ENCODE assay signal across 26 cellular contexts in genomic region chr4:165462009-165462408, GRCh38.
DNase-seq lines count a peak whose midpoint lies in the region; ATAC-seq and TF ChIP-seq lines count a peak whose summit lies in the region.
"Had no signal": no experiment of that assay in that cellular context is flagged by ENCODE, and none has a peak within 500 bp of the region (broad histone marks: within the 10 kb centered on the region; RNA-seq: fewer than 3 reads in every experiment).

No MANE protein-coding gene starts in this region.

- no peak overlapping the region for H3K27ac Mint-ChIP-seq in endodermal cell
- peak overlapping the region; percentile 87 for H3K27ac Mint-ChIP-seq in osteocyte (ENCODE audit: unreplicated experiment)
- H3K27ac Mint-ChIP-seq: activated naive CD8-positive, alpha-beta T cell treated with anti-CD3 and anti-CD28 coated beads for 36 hours; IgD-negative memory B cell had no signal

- H3K4me3 ChIP-seq in SJSA1 (no peak overlapping the region), endodermal cell (ENCODE audit: low read length) (no peak overlapping the region)
- H3K4me3 ChIP-seq: BLaER1, HAP-1, heart right ventricle, SK-N-MC had no signal

- WGBS in endodermal cell (ENCODE audit: insufficient coverage in 1 of 2, insufficient read length in 1 of 2), 2 experiments = 94 to 100% methylated on average over 1 to 2 of the region's 3 CpGs

- H3K4me3 Mint-ChIP-seq in endodermal cell = no peak overlapping the region
- H3K4me3 Mint-ChIP-seq in osteocyte (ENCODE audit: unreplicated experiment) = no peak overlapping the region
- H3K4me3 Mint-ChIP-seq: activated naive CD8-positive, alpha-beta T cell treated with anti-CD3 and anti-CD28 coated beads for 36 hours; IgD-negative memory B cell had no signal

- H3K4me1 Mint-ChIP-seq in endodermal cell = peaks cover 14% of the 10 kb centered on the region
- H3K4me1 Mint-ChIP-seq in osteocyte (ENCODE audit: unreplicated experiment) = peaks cover 35% of the 10 kb centered on the region
- H3K4me1 Mint-ChIP-seq: activated naive CD8-positive, alpha-beta T cell treated with anti-CD3 and anti-CD28 coated beads for 36 hours had no signal

- H3K27ac ChIP-seq in SJSA1 (peak overlapping the region; percentile 11; the same call in 1 of the 2 replicates), endodermal cell (ENCODE audit: low read depth, low read length) (no peak overlapping the region)
- H3K27ac ChIP-seq: BLaER1, SK-N-MC had no signal

- H3K4me1 ChIP-seq in SJSA1 (replicated peaks) (peaks cover 13% of the 10 kb centered on the region), endodermal cell (ENCODE audit: control insufficient read depth, insufficient read depth, low read length) (peaks cover 3% of the 10 kb centered on the region)
- H3K4me1 ChIP-seq: BLaER1, HAP-1 had no signal

- H3K27me3 Mint-ChIP-seq in endodermal cell (ENCODE audit: insufficient read depth) (no peaks in the 10 kb centered on the region), osteocyte (ENCODE audit: unreplicated experiment) (no peaks in the 10 kb centered on the region)
- H3K27me3 Mint-ChIP-seq: IgD-negative memory B cell had no signal

- H3K9ac ChIP-seq in endodermal cell (ENCODE audit: extremely low read depth, low read length, poor library complexity, severe bottlenecking) = no peak overlapping the region
- H3K9ac ChIP-seq: BLaER1 had no signal

- DNase-seq in GM03348 (ENCODE audit: low spot score) (peak; percentile 17), SJSA1 (ENCODE audit: low read depth in 1 of 2, low spot score in 2 of 2) (no peak), endodermal cell (no peak), osteocyte (ENCODE audit: extremely low spot score, unreplicated experiment) (no peak), sciatic nerve (ENCODE audit: low spot score) (no peak), NCI-H1092 (lab: John Stamatoyannopoulos, UW) (no peak)
- DNase-seq: activated CD4-positive, alpha-beta T cell treated with anti-CD3 and anti-CD28 coated beads for 4 hours; activated CD8-positive, alpha-beta memory T cell treated with anti-CD3 and anti-CD28 coated beads for 24 hours; activated effector memory CD4-positive, alpha-beta T cell treated with Interleukin-2 at 50 U/mL for 16 hours; activated naive CD8-positive, alpha-beta T cell treated with anti-CD3 and anti-CD28 coated beads for 36 hours; cerebellar nuclear complex; effector CD8-positive, alpha-beta T cell; foreskin melanocyte; mammary epithelial cell; NCI-H1417 treated with DMSO at 0.1 percent for 48 hours; NCI-H2081 treated with DMSO at 0.1 percent for 48 hours; stomach; T-helper 2 cell; tibial artery had no signal

- H3K36me3 Mint-ChIP-seq in endodermal cell (ENCODE audit: low read depth) = no peaks in the 10 kb centered on the region
- H3K36me3 Mint-ChIP-seq in osteocyte (ENCODE audit: unreplicated experiment) = no peaks in the 10 kb centered on the region
- H3K36me3 Mint-ChIP-seq: activated naive CD8-positive, alpha-beta T cell treated with anti-CD3 and anti-CD28 coated beads for 36 hours had no signal

- ATAC-seq in sciatic nerve (no peak), GM19395 (IDR thresholded peaks at IDR 0.05; ENCODE audit: unreplicated experiment) (no peak)

- no peaks in the 10 kb centered on the region for H3K9me3 Mint-ChIP-seq in endodermal cell
- H3K9me3 Mint-ChIP-seq in osteocyte (ENCODE audit: unreplicated experiment) = no peaks in the 10 kb centered on the region
- H3K9me3 Mint-ChIP-seq: activated naive CD8-positive, alpha-beta T cell treated with anti-CD3 and anti-CD28 coated beads for 36 hours; IgD-negative memory B cell had no signal

- H3K27me3 ChIP-seq in SJSA1 (replicated peaks) = no peaks in the 10 kb centered on the region
- no peaks in the 10 kb centered on the region for H3K27me3 ChIP-seq in endodermal cell (ENCODE audit: control insufficient read depth, insufficient read depth, low read length, poor library complexity, severe bottlenecking)
- H3K27me3 ChIP-seq: ascending aorta, BLaER1, heart right ventricle, stomach, tibial artery had no signal

- TF ChIP-seq CTCF in endodermal cell (conservative IDR thresholded peaks at IDR 0.05) (peak; percentile 36), osteocyte (IDR thresholded peaks at IDR 0.05) (peak; percentile 33)

- H3K36me3 ChIP-seq in SJSA1 (no peaks in the 10 kb centered on the region), endodermal cell (ENCODE audit: control insufficient read depth, insufficient read depth, low read length) (peaks cover 19% of the 10 kb centered on the region)
- H3K36me3 ChIP-seq: ascending aorta, BLaER1, HAP-1, heart right ventricle, stomach, tibial artery had no signal

- intact Hi-C loops in sciatic nerve (cut with DNase I) = loop anchor here (5.0 kb wide), 1 partner anchor 330 kb away; no protein-coding TSS in a partner anchor

- no peaks in the 10 kb centered on the region for H3K9me3 ChIP-seq in SJSA1 (replicated peaks)
- H3K9me3 ChIP-seq in endodermal cell (ENCODE audit: control insufficient read depth, low read length) = peaks cover 2% of the 10 kb centered on the region
- H3K9me3 ChIP-seq: ascending aorta, BLaER1, HAP-1, heart right ventricle, stomach, tibial artery had no signal
